Comparison of ENCODE assay signal across 14 cellular contexts in genomic region chr1:178513278-178513983, GRCh38. TPM values are rescaled to one million over a fixed set of nuclear protein-coding genes. Genes with fewer than 3 reads are reported as not detected.
DNase-seq lines count a peak whose midpoint lies in the region; ATAC-seq and TF ChIP-seq lines count a peak whose summit lies in the region.
"Had no signal": no experiment of that assay in that cellular context is flagged by ENCODE, and none has a peak within 500 bp of the region (broad histone marks: within the 10 kb centered on the region; RNA-seq: fewer than 3 reads in every experiment).

No MANE protein-coding gene starts in this region.

- H3K4me3 Mint-ChIP-seq in nephron = no peak overlapping the region
- H3K4me3 Mint-ChIP-seq: activated CD8-positive, alpha-beta T cell treated with anti-CD3 and anti-CD28 coated beads, Interleukin-2, amount 10 ng/mL, durations not matched to agents 7 days and 5 days had no signal

- ATAC-seq in Panc1 = peak; percentile 49; the same call in 1 of the 2 replicates
- ATAC-seq: activated CD8-positive, alpha-beta T cell treated with anti-CD3 and anti-CD28 coated beads, Interleukin-2, amount 10 ng/mL, durations not matched to agents 7 days and 5 days; activated naive CD4-positive, alpha-beta T cell treated with anti-CD3 and anti-CD28 coated beads, Interleukin-2, amount 50 U/mL, for 72 hours had no signal

- H3K36me3 Mint-ChIP-seq in nephron (ENCODE audit: low read depth) = no peaks in the 10 kb centered on the region
- H3K36me3 Mint-ChIP-seq: activated naive CD4-positive, alpha-beta T cell treated with anti-CD3 and anti-CD28 coated beads, Interleukin-2, amount 50 U/mL, for 72 hours had no signal

- H3K27ac ChIP-seq in Panc1 (ENCODE audit: low read length) = no peak overlapping the region
- H3K27ac ChIP-seq in fibroblast of lung (ENCODE audit: insufficient read depth, low read length) = no peak overlapping the region
- H3K27ac ChIP-seq: HL-60 had no signal

- H3K9ac ChIP-seq in fibroblast of lung (ENCODE audit: insufficient read depth, low read length) = no peak overlapping the region

- H3K27ac Mint-ChIP-seq in nephron = peak overlapping the region in 2 of 3 experiments; percentile 24 to 30
- H3K27ac Mint-ChIP-seq: activated CD8-positive, alpha-beta T cell treated with anti-CD3 and anti-CD28 coated beads, Interleukin-2, amount 10 ng/mL, durations not matched to agents 7 days and 5 days; activated naive CD4-positive, alpha-beta T cell treated with anti-CD3 and anti-CD28 coated beads, Interleukin-2, amount 50 U/mL, for 72 hours had no signal

- peak; percentile 32 for DNase-seq in DMS 273 treated with DMSO at 0.1 percent for 48 hours (lab: John Stamatoyannopoulos, UW)
- DNase-seq in Panc1 (ENCODE audit: low read depth, low spot score) = no peak
- peak; percentile 20 to 51 for DNase-seq in fibroblast of lung (ENCODE audit: low read depth in 2 of 2)
- DNase-seq in germinal center (ENCODE audit: low spot score) = no peak
- no peak for DNase-seq in C1 segment of cervical spinal cord (lab: John Stamatoyannopoulos, UW)
- DNase-seq in NCI-H748 (lab: John Stamatoyannopoulos, UW; ENCODE audit: unreplicated experiment) = no peak
- no peak for DNase-seq in NCI-H1930 (lab: John Stamatoyannopoulos, UW)
- DNase-seq: activated CD8-positive, alpha-beta T cell treated with anti-CD3 and anti-CD28 coated beads, Interleukin-2, amount 10 ng/mL, durations not matched to agents 7 days and 5 days; NCI-H526 treated with DMSO at 0.1 percent for 48 hours; SW 1271 had no signal

- peak overlapping the region; percentile 52 for H2AFZ ChIP-seq in fibroblast of lung (ENCODE audit: low read length)

- POLR2A ChIA-PET in Panc1 (lab: Charles Lee) = no interaction called here

- CTCF ChIA-PET in Panc1 (lab: Charles Lee) = no interaction called here

- no peak overlapping the region for H3K4me2 ChIP-seq in fibroblast of lung (ENCODE audit: extremely low read depth, insufficient read depth, low read length)

- no peaks in the 10 kb centered on the region for H3K9me3 Mint-ChIP-seq in nephron
- H3K9me3 Mint-ChIP-seq: activated naive CD4-positive, alpha-beta T cell treated with anti-CD3 and anti-CD28 coated beads, Interleukin-2, amount 50 U/mL, for 72 hours had no signal

- H3K36me3 ChIP-seq in Panc1 (ENCODE audit: control insufficient read depth, insufficient read depth, low read length) = no peaks in the 10 kb centered on the region
- H3K36me3 ChIP-seq in fibroblast of lung (ENCODE audit: control insufficient read depth, insufficient read depth, low read length) = no peaks in the 10 kb centered on the region

- intact Hi-C loops in Panc1 (cut with micrococcal nuclease; ENCODE audit: unreplicated experiment) = no loop called here

- H3K27me3 ChIP-seq in Panc1 (ENCODE audit: control insufficient read depth, insufficient read depth, low read length) (no peaks in the 10 kb centered on the region), fibroblast of lung (ENCODE audit: control insufficient read depth, insufficient read depth, low read length) (no peaks in the 10 kb centered on the region)

- H4K20me1 ChIP-seq in fibroblast of lung (ENCODE audit: control insufficient read depth, extremely low read depth, insufficient read depth, low read length) = no peaks in the 10 kb centered on the region

- H3K4me1 ChIP-seq in Panc1 (ENCODE audit: control insufficient read depth, insufficient read depth, low read length) (no peaks in the 10 kb centered on the region), fibroblast of lung (ENCODE audit: control insufficient read depth, extremely low read depth, insufficient read depth, low read length) (peaks cover 2% of the 10 kb centered on the region)

- H3K4me3 ChIP-seq in Panc1 (ENCODE audit: low read depth in 2 of 2, low read length in 2 of 2) (no peak overlapping the region), fibroblast of lung (replicated peaks in 1 of 4; ENCODE audit: control extremely low read depth in 1 of 4, insufficient read depth in 1 of 4, low read depth in 3 of 4, low read length in 4 of 4) (no peak overlapping the region)

- in situ Hi-C loops in Panc1 (cut with HindIII; ENCODE audit: low pct_unique_long_range_greater_than_20kb, low sequenced_read_pairs) = no loop called here

- H3K79me2 ChIP-seq in fibroblast of lung (ENCODE audit: control insufficient read depth, insufficient read depth, low read length) = no peaks in the 10 kb centered on the region

- peaks cover 28% of the 10 kb centered on the region for H3K4me1 Mint-ChIP-seq in nephron

- H3K27me3 Mint-ChIP-seq in nephron (ENCODE audit: low read depth) = peaks cover 7% of the 10 kb centered on the region

- BruUV-seq in Panc1 (replicated peaks; lab: Mats Ljungman, UMichigan) = no TSS peak

- no peak for TF ChIP-seq CTCF in Panc1 (IDR thresholded peaks at IDR 0.05)
- no peak for TF ChIP-seq CTCF in fibroblast of lung (conservative IDR thresholded peaks at IDR 0.05 in 1 of 2, IDR thresholded peaks at IDR 0.05 in 1 of 2; ENCODE audit: low read depth in 1 of 2, low read length in 2 of 2)
- no peak for TF ChIP-seq CTCF in nephron (IDR thresholded peaks at IDR 0.05; ENCODE audit: unreplicated experiment in 3 of 3)

- H3K9me3 ChIP-seq in Panc1 (ENCODE audit: control insufficient read depth, insufficient read depth, low read depth, low read length) = no peaks in the 10 kb centered on the region
- H3K9me3 ChIP-seq in fibroblast of lung (ENCODE audit: control insufficient read depth, insufficient read depth, low read depth, low read length) = no peaks in the 10 kb centered on the region

RNA-seq across cellular contexts. Expression of gene TEX35, which starts 0.5 kb away (rescaled TPM):
- total RNA-seq in Panc1 (2021; ENCODE audit: unreplicated experiment) = not detected
- polyA plus RNA-seq in Panc1 (2012; ENCODE audit: insufficient read length) = not detected
- not detected in 2 replicates for total RNA-seq in fibroblast of lung
- 0.06 and 0.24 TPM in 2 replicates for polyA plus RNA-seq in fibroblast of lung
- polyA plus RNA-seq in fibroblast of lung (2012) = 0.07 and 0.14 TPM in 2 replicates
- not detected in 2 replicates for polyA minus RNA-seq in fibroblast of lung (ENCODE audit: low replicate concordance)
- total RNA-seq: activated CD8-positive, alpha-beta T cell treated with anti-CD3 and anti-CD28 coated beads, Interleukin-2, amount 10 ng/mL, durations not matched to agents 7 days and 5 days; activated naive CD4-positive, alpha-beta T cell treated with anti-CD3 and anti-CD28 coated beads, Interleukin-2, amount 50 U/mL, for 72 hours; skeletal muscle tissue had no signal

RNA-seq across cellular contexts. Expression of gene CLEC20A, which starts 16.7 kb away (rescaled TPM):
- total RNA-seq in Panc1 (2021; ENCODE audit: unreplicated experiment) (not detected), fibroblast of lung (not detected in 2 replicates)
- polyA plus RNA-seq in Panc1 (2012; ENCODE audit: insufficient read length) = not detected
- polyA plus RNA-seq in fibroblast of lung = not detected in 2 replicates
- not detected in 2 replicates for polyA plus RNA-seq in fibroblast of lung (2012)
- polyA minus RNA-seq in fibroblast of lung (ENCODE audit: low replicate concordance) = not detected in 2 replicates
- total RNA-seq: activated CD8-positive, alpha-beta T cell treated with anti-CD3 and anti-CD28 coated beads, Interleukin-2, amount 10 ng/mL, durations not matched to agents 7 days and 5 days; activated naive CD4-positive, alpha-beta T cell treated with anti-CD3 and anti-CD28 coated beads, Interleukin-2, amount 50 U/mL, for 72 hours; skeletal muscle tissue had no signal

Comparison
In these comparisons a context has a peak if more than half of its experiments do, and no peak if none do; other contexts are left out.
1. DNase-seq: peak in DMS 273 treated with DMSO at 0.1 percent for 48 hours (single experiment) and fibroblast of lung (2 of 2); none in Panc1 (single experiment), germinal center (single experiment), C1 segment of cervical spinal cord (0 of 14), NCI-H748 (single experiment) and NCI-H1930 (0 of 2).